ENCODE assay signal across 9 cellular contexts in genomic region chr11:43511959-43512358, GRCh38.
"Had no signal": no experiment of that assay in that cellular context is flagged by ENCODE, and none has a peak within 500 bp of the region (broad histone marks: within the 10 kb centered on the region; RNA-seq: fewer than 3 reads in every experiment).

No MANE protein-coding gene starts in this region.

- H3K4me2 ChIP-seq: KMS-11 had no signal

- H3K9ac ChIP-seq: GM23248, KMS-11 had no signal

- FAIRE-seq: H54, HTR-8/SVneo had no signal

- H3K9me3 Mint-ChIP-seq: H9 had no signal

- H3K4me3 Mint-ChIP-seq: H9, IgD-negative memory B cell had no signal

- H2AFZ ChIP-seq: GM23248 had no signal

- H3K27ac ChIP-seq: GM23248, KMS-11 had no signal

- H3K4me3 ChIP-seq: GM23248 had no signal

- H3K27ac Mint-ChIP-seq: H9, IgD-negative memory B cell had no signal

- DNase-seq: GM23248, GOT3, H9, HCEC 1CT, KBM-7 had no signal
